1 cellular context compared by ENCODE assay signal in the genomic region with DNA sequence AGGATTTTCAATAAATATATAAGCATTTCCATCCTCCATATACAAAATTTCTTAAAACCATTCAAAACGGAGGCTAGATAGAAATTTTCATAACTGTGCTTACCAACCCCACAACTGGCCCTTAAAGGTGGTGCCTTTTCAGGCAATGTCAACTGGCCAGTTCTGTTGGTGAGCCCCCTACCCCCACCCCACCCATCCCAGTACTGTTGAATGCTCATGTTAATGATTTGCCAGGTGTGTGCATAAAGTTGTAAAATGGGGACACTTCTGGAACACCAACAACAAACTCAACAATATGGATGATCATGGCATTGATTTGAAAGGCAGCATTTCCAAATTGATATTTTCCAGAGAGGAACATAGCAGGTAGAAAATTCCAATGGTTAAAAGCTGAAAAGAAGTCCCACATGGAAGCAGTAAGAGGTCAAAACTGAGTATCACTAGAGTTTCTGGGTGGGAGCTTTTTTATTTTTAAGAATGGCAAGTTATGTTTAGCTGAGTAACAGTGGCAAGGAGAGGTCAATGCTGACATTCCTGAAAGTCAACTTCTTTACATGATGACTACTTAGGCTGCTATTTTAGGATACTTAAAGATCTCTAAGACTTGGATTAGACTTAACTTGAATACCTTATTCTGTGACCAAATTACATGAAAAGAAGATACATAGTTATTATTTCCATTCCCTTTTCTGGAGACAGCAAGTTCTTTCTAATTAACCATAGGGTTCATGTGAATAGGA.
TF ChIP-seq lines count a peak whose summit lies in the region.

No MANE protein-coding gene starts in this region.

TF ChIP-seq in IMR-90, 13 proteins besides CTCF, POLR2A, EP300 and RAD21:
- no peak for TF ChIP-seq MAZ (IDR thresholded peaks at IDR 0.05; ENCODE audit: borderline replicate concordance, low read depth, low read length)
- no peak for TF ChIP-seq NFE2L2 (IDR thresholded peaks at IDR 0.05; ENCODE audit: low read depth, low read length)
- TF ChIP-seq BHLHE40 (IDR thresholded peaks at IDR 0.05; ENCODE audit: low read depth, low read length), result no peak
- TF ChIP-seq, protein P1, sequence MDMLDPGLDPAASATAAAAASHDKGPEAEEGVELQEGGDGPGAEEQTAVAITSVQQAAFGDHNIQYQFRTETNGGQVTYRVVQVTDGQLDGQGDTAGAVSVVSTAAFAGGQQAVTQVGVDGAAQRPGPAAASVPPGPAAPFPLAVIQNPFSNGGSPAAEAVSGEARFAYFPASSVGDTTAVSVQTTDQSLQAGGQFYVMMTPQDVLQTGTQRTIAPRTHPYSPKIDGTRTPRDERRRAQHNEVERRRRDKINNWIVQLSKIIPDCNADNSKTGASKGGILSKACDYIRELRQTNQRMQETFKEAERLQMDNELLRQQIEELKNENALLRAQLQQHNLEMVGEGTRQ (IDR thresholded peaks at IDR 0.05; ENCODE audit: low read depth, low read length), result no peak
- TF ChIP-seq RFX5 (IDR thresholded peaks at IDR 0.05; ENCODE audit: low read depth, low read length), result no peak
- no peak for TF ChIP-seq MXI1 (IDR thresholded peaks at IDR 0.05; ENCODE audit: borderline replicate concordance, low read depth, low read length)
- TF ChIP-seq CEBPB (IDR thresholded peaks at IDR 0.05; ENCODE audit: low read depth, low read length), result no peak
